Comparison of ENCODE assay signal across 16 cellular contexts in the genomic region with DNA sequence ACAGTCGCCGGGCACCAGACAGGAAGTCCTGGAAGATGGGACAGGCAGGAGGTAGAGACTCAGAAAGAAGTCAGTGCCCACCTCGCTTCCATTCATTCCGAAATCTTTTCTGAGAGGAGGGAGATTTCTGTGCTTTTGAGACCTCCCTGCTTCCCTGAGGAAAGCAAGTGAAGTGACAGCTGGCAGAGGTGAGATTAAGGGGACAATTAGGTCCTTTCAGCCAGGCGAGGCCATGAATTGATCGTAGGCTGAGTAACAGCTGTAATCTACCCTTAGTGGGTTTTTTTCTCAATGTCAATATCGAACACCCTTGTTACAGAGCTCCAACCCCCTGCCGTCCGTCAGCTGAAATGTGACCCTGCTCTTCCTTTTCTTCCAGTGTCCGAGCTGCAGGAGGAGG.
DNase-seq lines count a peak whose midpoint lies in the region; ATAC-seq and TF ChIP-seq lines count a peak whose summit lies in the region.
"Had no signal": no experiment of that assay in that cellular context is flagged by ENCODE, and none has a peak within 500 bp of the region (broad histone marks: within the 10 kb centered on the region; RNA-seq: fewer than 3 reads in every experiment).

No MANE protein-coding gene starts in this region.

- H3K9ac ChIP-seq in endodermal cell (ENCODE audit: extremely low read depth, low read length, poor library complexity, severe bottlenecking) (no peak overlapping the region), subcutaneous abdominal adipose tissue (ENCODE audit: low read length in 5 of 5) (no peak overlapping the region)

- H3K4me3 Mint-ChIP-seq in endodermal cell (no peak overlapping the region), neural crest cell (no peak overlapping the region)
- H3K4me3 Mint-ChIP-seq: CD4-positive, alpha-beta memory T cell had no signal

- H3K27me3 Mint-ChIP-seq in endodermal cell (ENCODE audit: insufficient read depth) (no peaks in the 10 kb centered on the region), neural crest cell (ENCODE audit: low read depth) (no peaks in the 10 kb centered on the region)

- H3K9me3 Mint-ChIP-seq in endodermal cell, result no peaks in the 10 kb centered on the region
- H3K9me3 Mint-ChIP-seq in neural crest cell, result no peaks in the 10 kb centered on the region
- H3K9me3 Mint-ChIP-seq: CD4-positive, alpha-beta memory T cell had no signal

- H3K27ac ChIP-seq in endodermal cell (ENCODE audit: low read depth, low read length), result peak overlapping the region; percentile 40
- peak overlapping the region; percentile 43 for H3K27ac ChIP-seq in subcutaneous abdominal adipose tissue (ENCODE audit: low read depth, low read length)

- H3K36me3 ChIP-seq in endodermal cell (ENCODE audit: control insufficient read depth, insufficient read depth, low read length) (peaks cover 19% of the 10 kb centered on the region), subcutaneous abdominal adipose tissue (ENCODE audit: control insufficient read depth in 5 of 5, insufficient read depth in 5 of 5, low read length in 5 of 5) (peaks cover 10 to 48% (median 36%) of the 10 kb centered on the region in 5 donors)
- H3K36me3 ChIP-seq: BE2C had no signal

- ATAC-seq in stimulated activated naive CD8-positive, alpha-beta T cell treated with anti-CD3 and anti-CD28 coated beads, Interleukin-15, Interleukin-2, amounts not matched to agents 100 U/mL and 50 U/mL, for 24 hours, result no peak
- ATAC-seq in GM18511 (IDR thresholded peaks at IDR 0.05; ENCODE audit: unreplicated experiment), result no peak

- H3K27me3 ChIP-seq in endodermal cell (ENCODE audit: control insufficient read depth, insufficient read depth, low read length, poor library complexity, severe bottlenecking) (no peaks in the 10 kb centered on the region), subcutaneous abdominal adipose tissue (ENCODE audit: control insufficient read depth in 5 of 5, insufficient read depth in 4 of 5, low read length in 5 of 5) (no peaks in the 10 kb centered on the region)
- H3K27me3 ChIP-seq: BE2C had no signal

- no peak overlapping the region for H3K4me3 ChIP-seq in endodermal cell (ENCODE audit: low read length)
- H3K4me3 ChIP-seq in subcutaneous abdominal adipose tissue (ENCODE audit: low read depth in 1 of 5, low read length in 5 of 5), result no peak overlapping the region

- H3K36me3 Mint-ChIP-seq in endodermal cell (ENCODE audit: low read depth), result peaks cover 28% of the 10 kb centered on the region
- peaks cover 9% of the 10 kb centered on the region for H3K36me3 Mint-ChIP-seq in neural crest cell (ENCODE audit: low read depth)

- H3K4me1 Mint-ChIP-seq in endodermal cell, result peaks cover 17% of the 10 kb centered on the region
- peaks cover 27% of the 10 kb centered on the region for H3K4me1 Mint-ChIP-seq in neural crest cell
- H3K4me1 Mint-ChIP-seq: CD4-positive, alpha-beta memory T cell had no signal

- DNase-seq in NCI-H524 treated with DMSO at 0.1 percent for 48 hours (lab: John Stamatoyannopoulos, UW) (peak; percentile 84), endodermal cell (no peak), neural crest cell (ENCODE audit: low read depth, low spot score) (no peak), cerebellar nuclear complex (lab: John Stamatoyannopoulos, UW) (no peak)
- DNase-seq in stimulated activated naive CD8-positive, alpha-beta T cell treated with anti-CD3 and anti-CD28 coated beads, Interleukin-15, Interleukin-2, amounts not matched to agents 100 U/mL and 50 U/mL, for 24 hours, result no peak
- DNase-seq: BE2C; CD4-positive, alpha-beta memory T cell; DND-41; GDM1; Karpas-422; MM.1S; NCI-H1105 treated with DMSO at 0.1 percent for 48 hours; NCI-H1930; NCI-H526 had no signal

- H3K27ac Mint-ChIP-seq in endodermal cell (no peak overlapping the region), neural crest cell (ENCODE audit: unreplicated experiment) (peak overlapping the region; percentile 36)
- H3K27ac Mint-ChIP-seq: CD4-positive, alpha-beta memory T cell had no signal

- H3K4me1 ChIP-seq in endodermal cell (ENCODE audit: control insufficient read depth, insufficient read depth, low read length), result peaks cover 8% of the 10 kb centered on the region
- H3K4me1 ChIP-seq in subcutaneous abdominal adipose tissue (ENCODE audit: control insufficient read depth in 5 of 5, insufficient read depth in 5 of 5, low read length in 5 of 5), result peaks cover 5 to 40% (median 37%) of the 10 kb centered on the region in 5 donors

- WGBS in endodermal cell (ENCODE audit: insufficient coverage in 1 of 2, insufficient read length in 1 of 2), 2 experiments, result 88 to 90% methylated on average over 3 to 10 of the region's 10 CpGs

- TF ChIP-seq CTCF in endodermal cell (conservative IDR thresholded peaks at IDR 0.05) (no peak), neural crest cell (conservative IDR thresholded peaks at IDR 0.05) (no peak)

- H3K9me3 ChIP-seq in endodermal cell (ENCODE audit: control insufficient read depth, low read length) (no peaks in the 10 kb centered on the region), subcutaneous abdominal adipose tissue (ENCODE audit: control insufficient read depth in 5 of 5, low read length in 5 of 5) (no peaks in the 10 kb centered on the region)
- H3K9me3 ChIP-seq: BE2C had no signal
